1 cellular context compared by ENCODE assay signal in the genomic region with DNA sequence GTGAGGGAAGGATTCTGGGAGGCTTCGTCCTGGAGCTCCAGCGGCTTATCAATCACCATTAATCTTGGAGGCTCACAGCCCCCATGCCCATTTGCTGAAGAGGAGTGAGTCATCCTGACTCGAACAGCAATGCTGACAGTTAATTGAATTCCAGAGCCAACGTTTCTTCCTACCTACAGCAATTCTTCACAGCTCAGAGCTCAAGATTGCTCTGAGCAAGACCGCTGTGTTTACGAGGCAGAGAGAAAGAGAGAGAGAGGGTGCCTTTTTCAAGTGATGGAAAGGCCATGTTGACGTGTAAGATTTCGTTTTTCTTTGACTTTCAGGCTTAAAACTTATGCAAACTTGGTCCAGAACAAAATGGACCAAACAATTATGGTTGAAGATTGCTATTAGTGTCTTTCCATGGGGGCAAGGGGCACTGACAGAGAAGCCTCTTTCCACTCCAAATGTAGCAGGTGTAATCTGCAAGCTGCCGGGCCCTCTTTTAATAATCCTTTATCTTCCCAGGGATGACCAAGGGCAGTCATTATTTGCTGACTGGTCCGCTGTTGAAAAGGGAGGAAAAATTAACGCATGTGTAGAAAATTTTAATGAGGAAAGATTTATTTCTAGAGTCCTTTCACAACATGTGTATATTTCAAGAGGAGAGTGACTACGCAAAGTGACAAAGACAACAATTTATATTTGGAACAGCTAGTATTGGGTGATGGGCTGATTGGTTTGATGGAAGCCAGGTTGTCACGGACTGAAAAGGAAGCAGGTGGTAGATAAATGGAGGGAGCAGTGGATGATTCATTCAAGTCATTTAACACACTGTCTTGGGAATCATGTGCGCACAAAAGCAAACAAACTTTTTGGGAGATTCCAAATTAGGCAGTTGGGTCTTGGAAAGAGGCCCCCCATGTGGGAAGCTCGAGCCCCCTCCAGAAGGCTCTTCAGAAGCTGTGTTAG.
A peak's percentile ranks its signal among the peaks of the same experiment; 100 is the strongest.
TF ChIP-seq lines count a peak whose summit lies in the region.

No MANE protein-coding gene starts in this region.

TF ChIP-seq in SK-N-SH treated with all-trans-retinoic acid at 6 μM for 48 hours, 23 proteins besides CTCF, POLR2A, EP300 and RAD21 (continued from another document):
- TF ChIP-seq, protein P1, sequence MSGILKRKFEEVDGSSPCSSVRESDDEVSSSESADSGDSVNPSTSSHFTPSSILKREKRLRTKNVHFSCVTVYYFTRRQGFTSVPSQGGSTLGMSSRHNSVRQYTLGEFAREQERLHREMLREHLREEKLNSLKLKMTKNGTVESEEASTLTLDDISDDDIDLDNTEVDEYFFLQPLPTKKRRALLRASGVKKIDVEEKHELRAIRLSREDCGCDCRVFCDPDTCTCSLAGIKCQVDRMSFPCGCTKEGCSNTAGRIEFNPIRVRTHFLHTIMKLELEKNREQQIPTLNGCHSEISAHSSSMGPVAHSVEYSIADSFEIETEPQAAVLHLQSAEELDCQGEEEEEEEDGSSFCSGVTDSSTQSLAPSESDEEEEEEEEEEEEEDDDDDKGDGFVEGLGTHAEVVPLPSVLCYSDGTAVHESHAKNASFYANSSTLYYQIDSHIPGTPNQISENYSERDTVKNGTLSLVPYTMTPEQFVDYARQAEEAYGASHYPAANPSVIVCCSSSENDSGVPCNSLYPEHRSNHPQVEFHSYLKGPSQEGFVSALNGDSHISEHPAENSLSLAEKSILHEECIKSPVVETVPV (CRISPR knock-in tag; IDR thresholded peaks at IDR 0.05), result no peak
- TF ChIP-seq, protein P2, sequence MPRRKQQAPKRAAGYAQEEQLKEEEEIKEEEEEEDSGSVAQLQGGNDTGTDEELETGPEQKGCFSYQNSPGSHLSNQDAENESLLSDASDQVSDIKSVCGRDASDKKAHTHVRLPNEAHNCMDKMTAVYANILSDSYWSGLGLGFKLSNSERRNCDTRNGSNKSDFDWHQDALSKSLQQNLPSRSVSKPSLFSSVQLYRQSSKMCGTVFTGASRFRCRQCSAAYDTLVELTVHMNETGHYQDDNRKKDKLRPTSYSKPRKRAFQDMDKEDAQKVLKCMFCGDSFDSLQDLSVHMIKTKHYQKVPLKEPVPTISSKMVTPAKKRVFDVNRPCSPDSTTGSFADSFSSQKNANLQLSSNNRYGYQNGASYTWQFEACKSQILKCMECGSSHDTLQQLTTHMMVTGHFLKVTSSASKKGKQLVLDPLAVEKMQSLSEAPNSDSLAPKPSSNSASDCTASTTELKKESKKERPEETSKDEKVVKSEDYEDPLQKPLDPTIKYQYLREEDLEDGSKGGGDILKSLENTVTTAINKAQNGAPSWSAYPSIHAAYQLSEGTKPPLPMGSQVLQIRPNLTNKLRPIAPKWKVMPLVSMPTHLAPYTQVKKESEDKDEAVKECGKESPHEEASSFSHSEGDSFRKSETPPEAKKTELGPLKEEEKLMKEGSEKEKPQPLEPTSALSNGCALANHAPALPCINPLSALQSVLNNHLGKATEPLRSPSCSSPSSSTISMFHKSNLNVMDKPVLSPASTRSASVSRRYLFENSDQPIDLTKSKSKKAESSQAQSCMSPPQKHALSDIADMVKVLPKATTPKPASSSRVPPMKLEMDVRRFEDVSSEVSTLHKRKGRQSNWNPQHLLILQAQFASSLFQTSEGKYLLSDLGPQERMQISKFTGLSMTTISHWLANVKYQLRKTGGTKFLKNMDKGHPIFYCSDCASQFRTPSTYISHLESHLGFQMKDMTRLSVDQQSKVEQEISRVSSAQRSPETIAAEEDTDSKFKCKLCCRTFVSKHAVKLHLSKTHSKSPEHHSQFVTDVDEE (CRISPR knock-in tag; IDR thresholded peaks at IDR 0.05), result no peak
- TF ChIP-seq ZNF565 (CRISPR knock-in tag; conservative IDR thresholded peaks at IDR 0.05; ENCODE audit: low read depth) (no peak), RARB (CRISPR knock-in tag; IDR thresholded peaks at IDR 0.05) (peak; percentile 19; the same call in 1 of the 2 replicates), GLIS3 (CRISPR knock-in tag; IDR thresholded peaks at IDR 0.05) (no peak), ZNF8 (CRISPR knock-in tag; IDR thresholded peaks at IDR 0.05) (no peak), ISL1 (CRISPR knock-in tag; IDR thresholded peaks at IDR 0.05) (peak; percentile 74), TOX (CRISPR knock-in tag; IDR thresholded peaks at IDR 0.05; ENCODE audit: borderline replicate concordance) (peak; percentile 60), ESRRG (CRISPR knock-in tag; IDR thresholded peaks at IDR 0.05) (no peak), ZFP30 (CRISPR knock-in tag; IDR thresholded peaks at IDR 0.05) (no peak), OSR1 (CRISPR knock-in tag; IDR thresholded peaks at IDR 0.05) (no peak)
- TF ChIP-seq, protein P3, sequence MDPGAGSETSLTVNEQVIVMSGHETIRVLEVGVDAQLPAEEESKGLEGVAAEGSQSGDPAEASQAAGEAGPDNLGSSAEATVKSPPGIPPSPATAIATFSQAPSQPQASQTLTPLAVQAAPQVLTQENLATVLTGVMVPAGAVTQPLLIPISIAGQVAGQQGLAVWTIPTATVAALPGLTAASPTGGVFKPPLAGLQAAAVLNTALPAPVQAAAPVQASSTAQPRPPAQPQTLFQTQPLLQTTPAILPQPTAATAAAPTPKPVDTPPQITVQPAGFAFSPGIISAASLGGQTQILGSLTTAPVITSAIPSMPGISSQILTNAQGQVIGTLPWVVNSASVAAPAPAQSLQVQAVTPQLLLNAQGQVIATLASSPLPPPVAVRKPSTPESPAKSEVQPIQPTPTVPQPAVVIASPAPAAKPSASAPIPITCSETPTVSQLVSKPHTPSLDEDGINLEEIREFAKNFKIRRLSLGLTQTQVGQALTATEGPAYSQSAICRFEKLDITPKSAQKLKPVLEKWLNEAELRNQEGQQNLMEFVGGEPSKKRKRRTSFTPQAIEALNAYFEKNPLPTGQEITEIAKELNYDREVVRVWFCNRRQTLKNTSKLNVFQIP (CRISPR knock-in tag; IDR thresholded peaks at IDR 0.05; ENCODE audit: borderline replicate concordance, low read depth), result no peak
- TF ChIP-seq, protein P4, sequence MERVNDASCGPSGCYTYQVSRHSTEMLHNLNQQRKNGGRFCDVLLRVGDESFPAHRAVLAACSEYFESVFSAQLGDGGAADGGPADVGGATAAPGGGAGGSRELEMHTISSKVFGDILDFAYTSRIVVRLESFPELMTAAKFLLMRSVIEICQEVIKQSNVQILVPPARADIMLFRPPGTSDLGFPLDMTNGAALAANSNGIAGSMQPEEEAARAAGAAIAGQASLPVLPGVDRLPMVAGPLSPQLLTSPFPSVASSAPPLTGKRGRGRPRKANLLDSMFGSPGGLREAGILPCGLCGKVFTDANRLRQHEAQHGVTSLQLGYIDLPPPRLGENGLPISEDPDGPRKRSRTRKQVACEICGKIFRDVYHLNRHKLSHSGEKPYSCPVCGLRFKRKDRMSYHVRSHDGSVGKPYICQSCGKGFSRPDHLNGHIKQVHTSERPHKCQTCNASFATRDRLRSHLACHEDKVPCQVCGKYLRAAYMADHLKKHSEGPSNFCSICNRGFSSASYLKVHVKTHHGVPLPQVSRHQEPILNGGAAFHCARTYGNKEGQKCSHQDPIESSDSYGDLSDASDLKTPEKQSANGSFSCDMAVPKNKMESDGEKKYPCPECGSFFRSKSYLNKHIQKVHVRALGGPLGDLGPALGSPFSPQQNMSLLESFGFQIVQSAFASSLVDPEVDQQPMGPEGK (CRISPR knock-in tag; IDR thresholded peaks at IDR 0.05; ENCODE audit: borderline replicate concordance), result peak; percentile 71; the same call in 1 of the 2 replicates
- TF ChIP-seq, protein P5, sequence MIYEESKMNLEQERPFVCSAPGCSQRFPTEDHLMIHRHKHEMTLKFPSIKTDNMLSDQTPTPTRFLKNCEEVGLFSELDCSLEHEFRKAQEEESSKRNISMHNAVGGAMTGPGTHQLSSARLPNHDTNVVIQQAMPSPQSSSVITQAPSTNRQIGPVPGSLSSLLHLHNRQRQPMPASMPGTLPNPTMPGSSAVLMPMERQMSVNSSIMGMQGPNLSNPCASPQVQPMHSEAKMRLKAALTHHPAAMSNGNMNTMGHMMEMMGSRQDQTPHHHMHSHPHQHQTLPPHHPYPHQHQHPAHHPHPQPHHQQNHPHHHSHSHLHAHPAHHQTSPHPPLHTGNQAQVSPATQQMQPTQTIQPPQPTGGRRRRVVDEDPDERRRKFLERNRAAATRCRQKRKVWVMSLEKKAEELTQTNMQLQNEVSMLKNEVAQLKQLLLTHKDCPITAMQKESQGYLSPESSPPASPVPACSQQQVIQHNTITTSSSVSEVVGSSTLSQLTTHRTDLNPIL (CRISPR knock-in tag; IDR thresholded peaks at IDR 0.05; ENCODE audit: low read depth), result no peak; the same call in 1 of the 2 replicates
